ENCODE assay signal across 20 cellular contexts in the genomic region with DNA sequence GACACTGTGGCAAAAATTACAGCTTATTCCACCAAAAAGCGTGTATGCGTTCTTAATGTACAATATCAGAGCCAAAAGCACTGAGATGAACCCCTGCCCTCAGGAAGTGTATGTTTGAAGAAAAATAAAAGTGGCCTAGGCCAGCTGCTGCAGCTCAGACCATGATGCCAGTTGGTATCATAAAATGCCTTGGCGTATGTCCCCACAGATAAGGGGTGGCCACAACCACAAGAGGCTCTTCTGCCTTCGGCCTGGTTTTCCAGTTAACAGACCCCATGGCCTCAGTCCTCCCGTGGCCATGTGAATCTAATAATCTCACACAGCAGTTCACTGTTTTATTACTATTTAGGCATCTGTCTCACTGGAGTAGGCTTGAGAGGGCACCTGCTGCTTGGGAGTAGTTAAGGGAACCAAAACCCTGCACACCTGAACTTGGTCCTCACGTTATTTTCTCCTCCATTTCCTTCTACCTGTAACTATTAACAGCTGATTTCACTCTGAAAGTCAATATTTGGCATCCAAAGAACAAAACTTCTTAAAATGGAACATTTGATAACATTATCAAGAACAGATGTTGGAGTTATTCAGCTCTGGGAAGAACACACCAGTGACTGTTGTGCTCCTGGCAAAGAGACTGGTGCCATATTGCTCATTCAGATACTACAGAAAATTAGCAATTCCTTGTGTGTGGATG.
"Had no signal": no experiment of that assay in that cellular context is flagged by ENCODE, and none has a peak within 500 bp of the region (broad histone marks: within the 10 kb centered on the region; RNA-seq: fewer than 3 reads in every experiment).

No MANE protein-coding gene starts in this region.

- H3K9me3 Mint-ChIP-seq: naive thymus-derived CD8-positive, alpha-beta T cell; stimulated activated memory B cell treated with anti-CD40 and anti-IgM and Interleukin-4, amounts not matched to agents 10 μg/mL and 1 μg/mL and 100 μg/mL, for 72 hours had no signal

- H3K27me3 ChIP-seq: dorsolateral prefrontal cortex, ovary, right lobe of liver, upper lobe of right lung had no signal

- H3K9me3 ChIP-seq: mucosa of descending colon, ovary, right lobe of liver, thoracic aorta, upper lobe of right lung had no signal

- H3K4me3 Mint-ChIP-seq: activated naive CD8-positive, alpha-beta T cell; naive thymus-derived CD8-positive, alpha-beta T cell; stimulated activated memory B cell treated with anti-CD40 and anti-IgM and Interleukin-4, amounts not matched to agents 10 μg/mL and 1 μg/mL and 100 μg/mL, for 72 hours had no signal

- H3K4me1 ChIP-seq: right lobe of liver, upper lobe of right lung had no signal

- H3K4me1 Mint-ChIP-seq: naive thymus-derived CD8-positive, alpha-beta T cell had no signal

- DNase-seq: activated CD4-positive, alpha-beta T cell treated with anti-CD3 and anti-CD28 coated beads for 1 hour; amniotic stem cell; caudate nucleus; dorsolateral prefrontal cortex; head of caudate nucleus; kidney glomerular epithelial cell; mesenchymal stem cell; mucosa of descending colon; naive thymus-derived CD8-positive, alpha-beta T cell; ovary; right lobe of liver; stimulated activated CD4-positive, alpha-beta T cell treated with anti-CD3 and anti-CD28 coated beads, Interleukin-4, amount 100 ng/mL, for 4 hours; T-helper 1 cell; T1000; upper lobe of right lung; WERI-Rb-1 had no signal

- H3K27ac ChIP-seq: dorsolateral prefrontal cortex, ovary, right lobe of liver, thoracic aorta, upper lobe of right lung, WERI-Rb-1 had no signal

- H3K27ac Mint-ChIP-seq: activated naive CD8-positive, alpha-beta T cell; stimulated activated memory B cell treated with anti-CD40 and anti-IgM and Interleukin-4, amounts not matched to agents 10 μg/mL and 1 μg/mL and 100 μg/mL, for 72 hours had no signal

- H3K4me3 ChIP-seq: dorsolateral prefrontal cortex, mucosa of descending colon, ovary, right lobe of liver, thoracic aorta, upper lobe of right lung had no signal

- H3K36me3 ChIP-seq: ovary, thoracic aorta had no signal

- H3K27me3 Mint-ChIP-seq: activated naive CD8-positive, alpha-beta T cell; naive thymus-derived CD8-positive, alpha-beta T cell; stimulated activated memory B cell treated with anti-CD40 and anti-IgM and Interleukin-4, amounts not matched to agents 10 μg/mL and 1 μg/mL and 100 μg/mL, for 72 hours had no signal

- FAIRE-seq: frontal cortex had no signal
